ENCODE assay signal across 12 cellular contexts in the genomic region with DNA sequence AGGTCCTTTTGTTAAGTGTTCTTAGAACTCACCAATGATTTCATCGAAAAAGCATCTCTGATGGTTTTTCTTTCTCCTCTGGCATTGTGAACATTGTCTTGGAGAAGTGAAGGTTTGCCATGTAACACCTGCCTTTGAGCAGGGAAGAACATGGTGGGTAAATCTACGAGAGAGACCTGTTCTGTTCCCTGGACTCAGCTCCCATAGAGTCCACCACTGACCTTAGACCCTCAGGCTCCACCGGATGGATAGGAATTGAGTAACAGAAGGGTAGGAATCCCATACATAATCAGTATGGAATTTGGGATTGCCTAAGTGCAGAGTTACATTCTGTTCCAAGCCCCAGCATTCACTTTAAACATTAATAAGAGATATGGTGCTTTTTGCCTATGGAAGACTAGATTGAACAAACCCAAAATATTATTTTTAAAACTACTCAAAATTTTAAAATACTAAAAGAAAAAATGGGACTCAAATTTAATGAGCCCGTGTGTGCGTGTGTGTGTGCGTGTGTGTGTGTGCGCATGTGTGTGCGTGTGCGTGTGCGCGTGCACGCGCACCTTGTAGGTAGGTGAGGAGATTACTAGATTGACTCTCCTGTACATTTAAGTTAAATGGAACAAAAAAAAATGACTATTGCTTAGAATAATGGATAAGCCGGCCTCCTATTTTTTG.
DNase-seq lines count a peak whose midpoint lies in the region; TF ChIP-seq lines count a peak whose summit lies in the region.
"Had no signal": no experiment of that assay in that cellular context is flagged by ENCODE, and none has a peak within 500 bp of the region (broad histone marks: within the 10 kb centered on the region; RNA-seq: fewer than 3 reads in every experiment).

No MANE protein-coding gene starts in this region.

- no peaks in the 10 kb centered on the region for H3K9me3 Mint-ChIP-seq in activated CD4-positive, alpha-beta T cell treated with anti-CD3 and anti-CD28 coated beads, Interleukin-2, amount 10 ng/mL, durations not matched to agents 7 days and 5 days
- H3K9me3 Mint-ChIP-seq: T-cell had no signal

- H3K4me1 ChIP-seq in iPS-20b (ENCODE audit: insufficient read depth, low read length) (peaks cover 44% of the 10 kb centered on the region), stomach (peaks cover 0 to 22% (median 18%) of the 10 kb centered on the region in 4 donors)

- H3K27me3 Mint-ChIP-seq in activated CD4-positive, alpha-beta T cell treated with anti-CD3 and anti-CD28 coated beads, Interleukin-2, amount 10 ng/mL, durations not matched to agents 7 days and 5 days, result no peaks in the 10 kb centered on the region
- H3K27me3 Mint-ChIP-seq: T-cell had no signal

- no peaks in the 10 kb centered on the region for H3K9me3 ChIP-seq in iPS-20b (ENCODE audit: insufficient read depth, low read depth, low read length)
- H3K9me3 ChIP-seq in stomach, result no peaks in the 10 kb centered on the region

- TF ChIP-seq POLR2A in stomach (IDR thresholded peaks at IDR 0.05), result no peak

- no peak overlapping the region for H3K27ac Mint-ChIP-seq in activated CD4-positive, alpha-beta T cell treated with anti-CD3 and anti-CD28 coated beads, Interleukin-2, amount 10 ng/mL, durations not matched to agents 7 days and 5 days
- H3K27ac Mint-ChIP-seq: T-cell had no signal

- CTCF ChIA-PET in activated CD4-positive, alpha-beta T cell treated with anti-CD3 and anti-CD28 coated beads, Interleukin-2, amount 10 ng/mL, durations not matched to agents 7 days and 5 days (lab: Charles Lee), result interaction anchor here (0.7 to 1.2 kb wide), 3 partner anchors 16 to 31 kb away, joined by 3 to 5 read pairs (median 3); no protein-coding TSS in a partner anchor

- H3K27me3 ChIP-seq in iPS-20b (ENCODE audit: insufficient read depth, low read length) (no peaks in the 10 kb centered on the region), stomach (no peaks in the 10 kb centered on the region)

- H3K36me3 Mint-ChIP-seq in activated CD4-positive, alpha-beta T cell treated with anti-CD3 and anti-CD28 coated beads, Interleukin-2, amount 10 ng/mL, durations not matched to agents 7 days and 5 days (ENCODE audit: low read depth), result peaks cover 6% of the 10 kb centered on the region

- 86 to 93% (median 90%) methylated on average over 14 of the region's 14 CpGs for WGBS in stomach, 5 donors

- DNase-seq in HT1080 (ENCODE audit: low read depth) (peak; percentile 33), stomach (no peak), substantia nigra (lab: John Stamatoyannopoulos, UW) (no peak)
- no peak for DNase-seq in activated CD4-positive, alpha-beta T cell treated with anti-CD3 and anti-CD28 coated beads, Interleukin-2, amount 10 ng/mL, durations not matched to agents 7 days and 5 days
- no peak for DNase-seq in activated CD8-positive, alpha-beta memory T cell treated with anti-CD3 and anti-CD28 coated beads, Interleukin-2, amount 50 U/mL, for 48 hours
- no peak for DNase-seq in activated CD8-positive, alpha-beta memory T cell treated with anti-CD3 and anti-CD28 coated beads for 24 hours
- DNase-seq: activated CD8-positive, alpha-beta memory T cell treated with anti-CD3 and anti-CD28 coated beads, Interleukin-2, amount 50 U/mL, for 4 hours; DMS53; NCI-H524 treated with DMSO at 0.1 percent for 48 hours; T-cell had no signal

- peaks cover 6% of the 10 kb centered on the region for H3K4me1 Mint-ChIP-seq in activated CD4-positive, alpha-beta T cell treated with anti-CD3 and anti-CD28 coated beads, Interleukin-2, amount 10 ng/mL, durations not matched to agents 7 days and 5 days
- H3K4me1 Mint-ChIP-seq: T-cell had no signal

- no peak overlapping the region for H3K4me3 Mint-ChIP-seq in activated CD4-positive, alpha-beta T cell treated with anti-CD3 and anti-CD28 coated beads, Interleukin-2, amount 10 ng/mL, durations not matched to agents 7 days and 5 days
- H3K4me3 Mint-ChIP-seq: T-cell had no signal

- H3K36me3 ChIP-seq in iPS-20b (ENCODE audit: insufficient read depth, low read depth, low read length), result no peaks in the 10 kb centered on the region
- H3K36me3 ChIP-seq in stomach, result no peaks in the 10 kb centered on the region

- H3K27ac ChIP-seq in angular gyrus (ENCODE audit: low read depth, low read length), result peak overlapping the region; percentile 30
- peak overlapping the region; percentile 10 for H3K27ac ChIP-seq in iPS-20b (ENCODE audit: low read length)
- peak overlapping the region in 4 of 5 donors; percentile 18 to 61 (median 44) for H3K27ac ChIP-seq in stomach
- no peak overlapping the region for H3K27ac ChIP-seq in substantia nigra (ENCODE audit: low read depth, low read length, poor library complexity, severe bottlenecking)

- H3K9ac ChIP-seq in iPS-20b (ENCODE audit: low read depth, low read length), result no peak overlapping the region; the same call in 1 of the 2 replicates

- H3K4me3 ChIP-seq in iPS-20b (ENCODE audit: low read length), result no peak overlapping the region
- H3K4me3 ChIP-seq in stomach, result no peak overlapping the region

- no peak for TF ChIP-seq EP300 in stomach (IDR thresholded peaks at IDR 0.05)

- intact Hi-C loops in stomach (cut with DNase I; ENCODE audit: low total_unique reads), result no loop called here

- POLR2A ChIA-PET in activated CD4-positive, alpha-beta T cell treated with anti-CD3 and anti-CD28 coated beads, Interleukin-2, amount 10 ng/mL, durations not matched to agents 7 days and 5 days (lab: Charles Lee), result no interaction called here

- no peak for TF ChIP-seq CTCF in stomach (IDR thresholded peaks at IDR 0.05)
